10 cellular contexts compared by ENCODE assay signal in genomic region chr3:141305436-141305835, GRCh38.
DNase-seq lines count a peak whose midpoint lies in the region; ATAC-seq and TF ChIP-seq lines count a peak whose summit lies in the region.
"Had no signal": no experiment of that assay in that cellular context is flagged by ENCODE, and none has a peak within 500 bp of the region (broad histone marks: within the 10 kb centered on the region; RNA-seq: fewer than 3 reads in every experiment).

No MANE protein-coding gene starts in this region.

- H3K27ac ChIP-seq in cardiac muscle cell (no peak overlapping the region), testis (no peak overlapping the region), upper lobe of right lung (no peak overlapping the region)

- H3K4me3 ChIP-seq in cardiac muscle cell (no peak overlapping the region), epithelial cell of proximal tubule (ENCODE audit: low read depth, low read length) (no peak overlapping the region), testis (no peak overlapping the region), upper lobe of right lung (no peak overlapping the region)

- H3K9me3 ChIP-seq in cardiac muscle cell (ENCODE audit: low read depth), result no peaks in the 10 kb centered on the region
- H3K9me3 ChIP-seq in testis, result no peaks in the 10 kb centered on the region
- H3K9me3 ChIP-seq in upper lobe of right lung, result no peaks in the 10 kb centered on the region

- H3K36me3 ChIP-seq in cardiac muscle cell (no peaks in the 10 kb centered on the region), testis (ENCODE audit: low read depth, missing control alignments) (no peaks in the 10 kb centered on the region), upper lobe of right lung (no peaks in the 10 kb centered on the region)

- no peak for ATAC-seq in Right ventricle myocardium superior (ENCODE audit: poor library complexity)
- ATAC-seq in upper lobe of right lung, result no peak
- ATAC-seq: right cardiac atrium had no signal

- TF ChIP-seq CTCF in cardiac muscle cell (IDR thresholded peaks at IDR 0.05; ENCODE audit: low read depth, low read length) (peak; percentile 30), epithelial cell of proximal tubule (conservative IDR thresholded peaks at IDR 0.05; ENCODE audit: low read depth, low read length) (peak; percentile 50), testis (IDR thresholded peaks at IDR 0.05) (peak in 1 of 3 experiments; percentile 13), upper lobe of right lung (IDR thresholded peaks at IDR 0.05) (no peak)

- no peak for TF ChIP-seq POLR2A in testis (IDR thresholded peaks at IDR 0.05)

- DNase-seq in cardiac muscle cell (ENCODE audit: low read depth in 1 of 2, low spot score in 1 of 2) (peak in 1 of 2 donors; percentile 72), Right ventricle myocardium superior (no peak), NCI-H1105 treated with DMSO at 0.1 percent for 48 hours (lab: John Stamatoyannopoulos, UW) (peak; percentile 7), epithelial cell of proximal tubule (ENCODE audit: low read depth) (peak; percentile 63), testis (peak; percentile 33), DMS79 (lab: John Stamatoyannopoulos, UW) (no peak), upper lobe of right lung (no peak)
- no peak for DNase-seq in activated CD8-positive, alpha-beta memory T cell treated with anti-CD3 and anti-CD28 coated beads for 24 hours
- DNase-seq: hippocampal formation, right cardiac atrium had no signal

- H3K27me3 ChIP-seq in cardiac muscle cell, result no peaks in the 10 kb centered on the region
- no peaks in the 10 kb centered on the region for H3K27me3 ChIP-seq in testis
- no peaks in the 10 kb centered on the region for H3K27me3 ChIP-seq in upper lobe of right lung

- H3K4me1 ChIP-seq in cardiac muscle cell (ENCODE audit: low read depth) (no peaks in the 10 kb centered on the region), testis (peaks cover 4% of the 10 kb centered on the region), upper lobe of right lung (no peaks in the 10 kb centered on the region)

- intact Hi-C loops in Right ventricle myocardium superior (cut with DNase I) (loop anchor here (10.0 kb wide), 1 partner anchor 259 kb away; no protein-coding TSS in a partner anchor), testis (cut with DNase I; ENCODE audit: low total_unique reads) (loop anchor here (10.0 kb wide), 2 partner anchors 71 to 159 kb away; partner anchors contain the start of gene PXYLP1), upper lobe of right lung (cut with DNase I) (no loop called here)

Comparison
In these comparisons a context has a peak if more than half of its experiments do, and no peak if none do; other contexts are left out.
1. DNase-seq: peak in NCI-H1105 treated with DMSO at 0.1 percent for 48 hours (single experiment), epithelial cell of proximal tubule (single experiment) and testis (single experiment); none in Right ventricle myocardium superior (single experiment), activated CD8-positive, alpha-beta memory T cell treated with anti-CD3 and anti-CD28 coated beads for 24 hours (single experiment), DMS79 (single experiment) and upper lobe of right lung (single experiment).